In genomic region chr2:84458436-84459027, GRCh38 we compare ENCODE assay signal across 8 cellular contexts. TPM values are rescaled to one million over a fixed set of nuclear protein-coding genes. Genes with fewer than 3 reads are reported as not detected.
DNase-seq lines count a peak whose midpoint lies in the region; ATAC-seq and TF ChIP-seq lines count a peak whose summit lies in the region.

No MANE protein-coding gene starts in this region.

- TF ChIP-seq CTCF in glutamatergic neuron (IDR thresholded peaks at IDR 0.05; ENCODE audit: partially characterized antibody, unreplicated experiment), result no peak
- no peak for TF ChIP-seq CTCF in parathyroid adenoma (IDR thresholded peaks at IDR 0.05)

- H3K4me3 ChIP-seq in HUES64 (ENCODE audit: low read length), result peak overlapping the region; percentile 69
- peak overlapping the region; percentile 99 for H3K4me3 ChIP-seq in parathyroid adenoma (ENCODE audit: low read depth, low read length)

- no peaks in the 10 kb centered on the region for H3K9me3 Mint-ChIP-seq in activated T-helper 1 cell treated with anti-CD3 and anti-CD28 coated beads, Interleukin-12 subunit alpha, Interleukin-12 subunit beta, Interleukin-2, Interleukin-4 antibody, amounts not matched to agents 30 ng/mL and 10 ng/mL and 1 ng/mL, durations not matched to agents 14 hours and 24 hours and 36 hours
- H3K9me3 Mint-ChIP-seq in glutamatergic neuron (ENCODE audit: unreplicated experiment), result no peaks in the 10 kb centered on the region

- H3K36me3 Mint-ChIP-seq in activated T-helper 1 cell treated with anti-CD3 and anti-CD28 coated beads, Interleukin-12 subunit alpha, Interleukin-12 subunit beta, Interleukin-2, Interleukin-4 antibody, amounts not matched to agents 30 ng/mL and 10 ng/mL and 1 ng/mL, durations not matched to agents 14 hours and 24 hours and 36 hours (ENCODE audit: low read depth), result peaks cover 4% of the 10 kb centered on the region
- H3K36me3 Mint-ChIP-seq in glutamatergic neuron (ENCODE audit: unreplicated experiment), result no peaks in the 10 kb centered on the region

- no peaks in the 10 kb centered on the region for H3K27me3 Mint-ChIP-seq in activated T-helper 1 cell treated with anti-CD3 and anti-CD28 coated beads, Interleukin-12 subunit alpha, Interleukin-12 subunit beta, Interleukin-2, Interleukin-4 antibody, amounts not matched to agents 30 ng/mL and 10 ng/mL and 1 ng/mL, durations not matched to agents 14 hours and 24 hours and 36 hours (ENCODE audit: insufficient read depth)
- H3K27me3 Mint-ChIP-seq in glutamatergic neuron (ENCODE audit: unreplicated experiment), result peaks cover 1% of the 10 kb centered on the region

- ATAC-seq in GM21447 (IDR thresholded peaks at IDR 0.05; ENCODE audit: unreplicated experiment), result peak; percentile 38

- H3K9ac ChIP-seq in HUES64 (ENCODE audit: low read depth, low read length) (peak overlapping the region; percentile 69), parathyroid adenoma (peak overlapping the region; percentile 97)

- WGBS in HUES64, result 10% methylated on average over 19 of the region's 19 CpGs

- H3K27ac Mint-ChIP-seq in activated T-helper 1 cell treated with anti-CD3 and anti-CD28 coated beads, Interleukin-12 subunit alpha, Interleukin-12 subunit beta, Interleukin-2, Interleukin-4 antibody, amounts not matched to agents 30 ng/mL and 10 ng/mL and 1 ng/mL, durations not matched to agents 14 hours and 24 hours and 36 hours, result peak overlapping the region; percentile 97
- H3K27ac Mint-ChIP-seq in glutamatergic neuron (ENCODE audit: unreplicated experiment), result peak overlapping the region; percentile 95

- DNase-seq in EL (peak; percentile 29), glutamatergic neuron (peak; percentile 14), HK-2 (ENCODE audit: unreplicated experiment) (no peak), SIG-M5 treated with dmso at 0.1 percent for 504 hours (lab: John Stamatoyannopoulos, UW; ENCODE audit: unreplicated experiment) (no peak)
- peak; percentile 11 for DNase-seq in activated T-helper 1 cell treated with anti-CD3 and anti-CD28 coated beads, Interleukin-12 subunit alpha, Interleukin-12 subunit beta, Interleukin-2, Interleukin-4 antibody, amounts not matched to agents 30 ng/mL and 10 ng/mL and 1 ng/mL, durations not matched to agents 14 hours and 24 hours and 36 hours (ENCODE audit: low spot score)

- peak overlapping the region; percentile 94 for H3K4me3 Mint-ChIP-seq in activated T-helper 1 cell treated with anti-CD3 and anti-CD28 coated beads, Interleukin-12 subunit alpha, Interleukin-12 subunit beta, Interleukin-2, Interleukin-4 antibody, amounts not matched to agents 30 ng/mL and 10 ng/mL and 1 ng/mL, durations not matched to agents 14 hours and 24 hours and 36 hours
- H3K4me3 Mint-ChIP-seq in glutamatergic neuron (ENCODE audit: unreplicated experiment), result peak overlapping the region; percentile 95

- intact Hi-C loops in activated T-helper 1 cell treated with anti-CD3 and anti-CD28 coated beads, Interleukin-12 subunit alpha, Interleukin-12 subunit beta, Interleukin-2, Interleukin-4 antibody, amounts not matched to agents 30 ng/mL and 10 ng/mL and 1 ng/mL, durations not matched to agents 14 hours and 24 hours and 36 hours (cut with micrococcal nuclease), result loop anchor here (1.0 kb wide), 4 partner anchors 58 to 513 kb away; partner anchors contain the start of genes DNAH6, KCMF1 and TRABD2A

- peaks cover 54% of the 10 kb centered on the region for H3K4me1 Mint-ChIP-seq in activated T-helper 1 cell treated with anti-CD3 and anti-CD28 coated beads, Interleukin-12 subunit alpha, Interleukin-12 subunit beta, Interleukin-2, Interleukin-4 antibody, amounts not matched to agents 30 ng/mL and 10 ng/mL and 1 ng/mL, durations not matched to agents 14 hours and 24 hours and 36 hours (ENCODE audit: low read depth)
- peaks cover 4% of the 10 kb centered on the region for H3K4me1 Mint-ChIP-seq in glutamatergic neuron (ENCODE audit: low read depth, unreplicated experiment)

- H3K27ac ChIP-seq in HUES64 (ENCODE audit: low read depth, low read length) (no peak overlapping the region), parathyroid adenoma (peak overlapping the region; percentile 94)

- peak overlapping the region; percentile 72 for H2AFZ ChIP-seq in parathyroid adenoma

- peaks cover 45% of the 10 kb centered on the region for H3K79me2 ChIP-seq in parathyroid adenoma

- H3K36me3 ChIP-seq in HUES64 (ENCODE audit: insufficient read depth, low read length) (no peaks in the 10 kb centered on the region), parathyroid adenoma (ENCODE audit: control insufficient read depth, insufficient read depth, low read length) (no peaks in the 10 kb centered on the region)

- peaks cover 11% of the 10 kb centered on the region; the same call in 1 of the 2 replicates for H3K4me1 ChIP-seq in HUES64 (ENCODE audit: insufficient read depth, low read length)
- peaks cover 13% of the 10 kb centered on the region for H3K4me1 ChIP-seq in parathyroid adenoma

- no peaks in the 10 kb centered on the region for H3K9me3 ChIP-seq in HUES64 (ENCODE audit: insufficient read depth, low read depth, low read length)
- no peaks in the 10 kb centered on the region for H3K9me3 ChIP-seq in parathyroid adenoma (ENCODE audit: control insufficient read depth, low read length)

- H3K27me3 ChIP-seq in HUES64 (ENCODE audit: insufficient read depth, low read length) (no peaks in the 10 kb centered on the region; the same call in 1 of the 2 replicates), parathyroid adenoma (ENCODE audit: control insufficient read depth, insufficient read depth, low read length) (no peaks in the 10 kb centered on the region)

- peak overlapping the region; percentile 97 for H3K4me2 ChIP-seq in parathyroid adenoma (ENCODE audit: low read length)

RNA-seq across cellular contexts. Expression of gene SUCLG1, which starts 0.5 kb away (rescaled TPM):
- polyA plus RNA-seq in HUES64 (2013, experiment 1 of 2), result 39.0 TPM
- polyA plus RNA-seq in HUES64 (2013, experiment 2 of 2), result 37.0 TPM
- 66.6 and 73.0 TPM in 2 replicates for total RNA-seq in activated T-helper 1 cell treated with anti-CD3 and anti-CD28 coated beads, Interleukin-12 subunit alpha, Interleukin-12 subunit beta, Interleukin-2, Interleukin-4 antibody, amounts not matched to agents 30 ng/mL and 10 ng/mL and 1 ng/mL, durations not matched to agents 14 hours and 24 hours and 36 hours
- total RNA-seq in glutamatergic neuron (ENCODE audit: unreplicated experiment), result 68.5 TPM

RNA-seq across cellular contexts. Expression of gene DNAH6, which starts 57.8 kb away (rescaled TPM):
- 0.25 TPM for polyA plus RNA-seq in HUES64 (2013, experiment 1 of 2)
- 0.44 TPM for polyA plus RNA-seq in HUES64 (2013, experiment 2 of 2)
- total RNA-seq in activated T-helper 1 cell treated with anti-CD3 and anti-CD28 coated beads, Interleukin-12 subunit alpha, Interleukin-12 subunit beta, Interleukin-2, Interleukin-4 antibody, amounts not matched to agents 30 ng/mL and 10 ng/mL and 1 ng/mL, durations not matched to agents 14 hours and 24 hours and 36 hours, result 0.12 and 0.16 TPM in 2 replicates
- 0.86 TPM for total RNA-seq in glutamatergic neuron (ENCODE audit: unreplicated experiment)

Comparison
In these comparisons a context has a peak if more than half of its experiments do, and no peak if none do; other contexts are left out.
1. DNase-seq: peak in EL (single experiment), activated T-helper 1 cell treated with anti-CD3 and anti-CD28 coated beads, Interleukin-12 subunit alpha, Interleukin-12 subunit beta, Interleukin-2, Interleukin-4 antibody, amounts not matched to agents 30 ng/mL and 10 ng/mL and 1 ng/mL, durations not matched to agents 14 hours and 24 hours and 36 hours (single experiment) and glutamatergic neuron (single experiment); none in HK-2 (single experiment) and SIG-M5 treated with dmso at 0.1 percent for 504 hours (single experiment).